In genomic region chr11:105034494-105035261, GRCh38 we compare ENCODE assay signal across 1 cellular context.
A peak's percentile ranks its signal among the peaks of the same experiment; 100 is the strongest.
TF ChIP-seq lines count a peak whose summit lies in the region.

Gene CASP1 (minus strand): TSS chr11:105035144. CDS start chr11:105035113, 31 bp downstream.

TF ChIP-seq in HepG2, 621 proteins besides CTCF, POLR2A, EP300 and RAD21:
- peak; percentile 64 for TF ChIP-seq BCL6 (CRISPR knock-in tag; IDR thresholded peaks at IDR 0.05)
